ENCODE assay signal across 1 cellular context in the genomic region with DNA sequence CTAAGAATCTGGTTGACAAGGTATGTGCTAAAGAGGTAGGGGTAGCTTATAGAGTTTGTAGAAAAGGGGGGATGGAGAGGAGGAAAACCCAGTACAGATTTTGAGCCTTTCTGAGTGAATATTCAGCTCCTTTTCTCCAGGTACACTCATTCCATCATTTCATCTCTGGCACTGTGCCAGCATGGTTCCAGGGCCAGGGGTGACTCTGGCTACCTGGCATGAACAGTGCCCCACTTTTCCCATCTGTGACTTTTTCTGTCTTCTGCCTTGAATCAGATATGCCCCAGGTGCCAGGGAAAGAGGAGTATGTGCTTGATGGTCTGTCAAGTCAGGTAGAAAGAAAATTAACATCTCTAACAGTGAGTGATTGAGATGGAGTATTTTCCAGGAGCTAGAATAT.
TF ChIP-seq lines count a peak whose summit lies in the region.

No MANE protein-coding gene starts in this region.

TF ChIP-seq in WTC11, 78 proteins besides CTCF, POLR2A, EP300 and RAD21 (continued from another document):
- no peak for TF ChIP-seq ZNF263 (CRISPR knock-in tag; IDR thresholded peaks at IDR 0.05; ENCODE audit: low read depth)
